Comparison of ENCODE assay signal across 10 cellular contexts in genomic region chr9:19410195-19410503, GRCh38. TPM values are rescaled to one million over a fixed set of nuclear protein-coding genes. Genes with fewer than 3 reads are reported as not detected.
DNase-seq lines count a peak whose midpoint lies in the region; ATAC-seq, FAIRE-seq and TF ChIP-seq lines count a peak whose summit lies in the region.
"Had no signal": no experiment of that assay in that cellular context is flagged by ENCODE, and none has a peak within 500 bp of the region (broad histone marks: within the 10 kb centered on the region; RNA-seq: fewer than 3 reads in every experiment).

No MANE protein-coding gene starts in this region.

- H3K36me3 ChIP-seq in kidney (ENCODE audit: control insufficient read depth in 1 of 2, insufficient read depth in 2 of 2, low read length in 2 of 2) = no peaks in the 10 kb centered on the region
- H3K36me3 ChIP-seq in subcutaneous abdominal adipose tissue (ENCODE audit: control insufficient read depth in 5 of 5, insufficient read depth in 5 of 5, low read length in 5 of 5) = peaks cover 0 to 4% (median 0%) of the 10 kb centered on the region in 5 donors
- H3K36me3 ChIP-seq: left lung had no signal

- H3K4me3 Mint-ChIP-seq in activated naive CD4-positive, alpha-beta T cell treated with anti-CD3 and anti-CD28 coated beads, Interleukin-2, amount 50 U/mL, for 24 hours = peak overlapping the region; percentile 90
- H3K4me3 Mint-ChIP-seq in activated T-helper 2 cell treated with anti-CD3 and anti-CD28 coated beads, Interferon-gamma antibody, Interleukin-2, Interleukin-4, amounts not matched to agents 10 μg/mL and 5 μg/mL and 100 μg/mL, durations not matched to agents 14 hours and 24 hours and 36 hours (ENCODE audit: low read depth) = peak overlapping the region; percentile 96

- FAIRE-seq in kidney (lab: Jason Lieb, UNC) = no peak
- FAIRE-seq: colon had no signal

- peaks cover 4% of the 10 kb centered on the region for H3K36me3 Mint-ChIP-seq in activated naive CD4-positive, alpha-beta T cell treated with anti-CD3 and anti-CD28 coated beads, Interleukin-2, amount 50 U/mL, for 24 hours
- H3K36me3 Mint-ChIP-seq in activated T-helper 2 cell treated with anti-CD3 and anti-CD28 coated beads, Interferon-gamma antibody, Interleukin-2, Interleukin-4, amounts not matched to agents 10 μg/mL and 5 μg/mL and 100 μg/mL, durations not matched to agents 14 hours and 24 hours and 36 hours (ENCODE audit: low read depth) = no peaks in the 10 kb centered on the region

- DNase-seq in activated naive CD4-positive, alpha-beta T cell treated with Interleukin-2 at 50 U/mL for 16 hours = no peak
- DNase-seq in activated T-helper 2 cell treated with anti-CD3 and anti-CD28 coated beads, Interferon-gamma antibody, Interleukin-2, Interleukin-4, amounts not matched to agents 10 μg/mL and 5 μg/mL and 100 μg/mL, durations not matched to agents 14 hours and 24 hours and 36 hours (ENCODE audit: low spot score) = no peak
- DNase-seq in kidney = no peak
- DNase-seq in stimulated activated CD4-positive, alpha-beta T cell treated with anti-CD3 and anti-CD28 coated beads, Interleukin-12 subunit alpha, Interleukin-12 subunit beta, amount 100 ng/mL, for 4 hours = no peak
- DNase-seq: left lung had no signal

- no peak for ATAC-seq in GM19455 (IDR thresholded peaks at IDR 0.05; ENCODE audit: unreplicated experiment)
- no peak for ATAC-seq in HG03025 (IDR thresholded peaks at IDR 0.05; ENCODE audit: low FRiP score, unreplicated experiment)

- no peaks in the 10 kb centered on the region for H3K27me3 Mint-ChIP-seq in activated naive CD4-positive, alpha-beta T cell treated with anti-CD3 and anti-CD28 coated beads, Interleukin-2, amount 50 U/mL, for 24 hours
- peaks cover 3% of the 10 kb centered on the region for H3K27me3 Mint-ChIP-seq in activated T-helper 2 cell treated with anti-CD3 and anti-CD28 coated beads, Interferon-gamma antibody, Interleukin-2, Interleukin-4, amounts not matched to agents 10 μg/mL and 5 μg/mL and 100 μg/mL, durations not matched to agents 14 hours and 24 hours and 36 hours (ENCODE audit: low read depth)

- H3K4me1 Mint-ChIP-seq in activated naive CD4-positive, alpha-beta T cell treated with anti-CD3 and anti-CD28 coated beads, Interleukin-2, amount 50 U/mL, for 24 hours = peaks cover 16% of the 10 kb centered on the region
- H3K4me1 Mint-ChIP-seq in activated T-helper 2 cell treated with anti-CD3 and anti-CD28 coated beads, Interferon-gamma antibody, Interleukin-2, Interleukin-4, amounts not matched to agents 10 μg/mL and 5 μg/mL and 100 μg/mL, durations not matched to agents 14 hours and 24 hours and 36 hours (ENCODE audit: low read depth) = peaks cover 14% of the 10 kb centered on the region

- no peak for TF ChIP-seq CTCF in kidney (IDR thresholded peaks at IDR 0.05; ENCODE audit: borderline replicate concordance, extremely low read depth, insufficient read depth)

- intact Hi-C loops in activated T-helper 2 cell treated with anti-CD3 and anti-CD28 coated beads, Interferon-gamma antibody, Interleukin-2, Interleukin-4, amounts not matched to agents 10 μg/mL and 5 μg/mL and 100 μg/mL, durations not matched to agents 14 hours and 24 hours and 36 hours (cut with micrococcal nuclease) = no loop called here
- intact Hi-C loops in kidney (cut with DNase I) = no loop called here

- H3K9me3 Mint-ChIP-seq in activated naive CD4-positive, alpha-beta T cell treated with anti-CD3 and anti-CD28 coated beads, Interleukin-2, amount 50 U/mL, for 24 hours = no peaks in the 10 kb centered on the region
- H3K9me3 Mint-ChIP-seq in activated T-helper 2 cell treated with anti-CD3 and anti-CD28 coated beads, Interferon-gamma antibody, Interleukin-2, Interleukin-4, amounts not matched to agents 10 μg/mL and 5 μg/mL and 100 μg/mL, durations not matched to agents 14 hours and 24 hours and 36 hours = no peaks in the 10 kb centered on the region

- H3K9me3 ChIP-seq in kidney (ENCODE audit: control insufficient read depth in 1 of 2, low read length in 2 of 2) (no peaks in the 10 kb centered on the region), subcutaneous abdominal adipose tissue (ENCODE audit: control insufficient read depth in 5 of 5, low read length in 5 of 5) (no peaks in the 10 kb centered on the region)
- H3K9me3 ChIP-seq: left lung had no signal

- H3K27ac Mint-ChIP-seq in activated naive CD4-positive, alpha-beta T cell treated with anti-CD3 and anti-CD28 coated beads, Interleukin-2, amount 50 U/mL, for 24 hours = no peak overlapping the region
- H3K27ac Mint-ChIP-seq in activated T-helper 2 cell treated with anti-CD3 and anti-CD28 coated beads, Interferon-gamma antibody, Interleukin-2, Interleukin-4, amounts not matched to agents 10 μg/mL and 5 μg/mL and 100 μg/mL, durations not matched to agents 14 hours and 24 hours and 36 hours = no peak overlapping the region

- H3K4me1 ChIP-seq in kidney (ENCODE audit: control insufficient read depth in 1 of 2, insufficient read depth in 1 of 2, low read depth in 1 of 2, low read length in 2 of 2) (peaks cover 4 to 9% of the 10 kb centered on the region in 2 donors), subcutaneous abdominal adipose tissue (ENCODE audit: control insufficient read depth in 5 of 5, insufficient read depth in 5 of 5, low read length in 5 of 5) (peaks cover 3 to 38% (median 31%) of the 10 kb centered on the region in 5 donors)

- no peaks in the 10 kb centered on the region for H3K27me3 ChIP-seq in subcutaneous abdominal adipose tissue (ENCODE audit: control insufficient read depth in 5 of 5, insufficient read depth in 4 of 5, low read length in 5 of 5)
- H3K27me3 ChIP-seq: left lung had no signal

- H3K9ac ChIP-seq in kidney (ENCODE audit: low read length in 2 of 2) (peak overlapping the region in 1 of 2 donors; percentile 84), subcutaneous abdominal adipose tissue (ENCODE audit: low read length in 5 of 5) (peak overlapping the region in 2 of 5 donors; percentile 81 to 88)

- no peak overlapping the region for H3K27ac ChIP-seq in kidney (ENCODE audit: low read depth in 2 of 2, low read length in 2 of 2)
- H3K27ac ChIP-seq in subcutaneous abdominal adipose tissue (ENCODE audit: low read depth, low read length) = peak overlapping the region; percentile 92

- peak overlapping the region; percentile 90 for H3K4me3 ChIP-seq in kidney (ENCODE audit: low read length in 2 of 2)
- H3K4me3 ChIP-seq in subcutaneous abdominal adipose tissue (ENCODE audit: low read depth in 1 of 5, low read length in 5 of 5) = peak overlapping the region; percentile 82 to 99 (median 91)

RNA-seq across cellular contexts. Expression of gene ACER2, which starts 1.3 kb away (rescaled TPM):
- 1.0 and 1.3 TPM in 2 replicates for total RNA-seq in activated T-helper 2 cell treated with anti-CD3 and anti-CD28 coated beads, Interferon-gamma antibody, Interleukin-2, Interleukin-4, amounts not matched to agents 10 μg/mL and 5 μg/mL and 100 μg/mL, durations not matched to agents 14 hours and 24 hours and 36 hours
- 4.2 TPM for total RNA-seq in kidney
- 0.28 TPM for polyA plus RNA-seq in kidney (ENCODE audit: insufficient read depth, low read depth, low replicate concordance)

RNA-seq across cellular contexts. Expression of gene RPS6, which starts 30.1 kb away (rescaled TPM):
- total RNA-seq in activated T-helper 2 cell treated with anti-CD3 and anti-CD28 coated beads, Interferon-gamma antibody, Interleukin-2, Interleukin-4, amounts not matched to agents 10 μg/mL and 5 μg/mL and 100 μg/mL, durations not matched to agents 14 hours and 24 hours and 36 hours = 2,288 and 2,340 TPM in 2 replicates
- total RNA-seq in kidney = 1,928 TPM
- polyA plus RNA-seq in kidney (ENCODE audit: insufficient read depth, low read depth, low replicate concordance) = 2,431 TPM
